Comparison of ENCODE assay signal across 1 cellular context in the genomic region with DNA sequence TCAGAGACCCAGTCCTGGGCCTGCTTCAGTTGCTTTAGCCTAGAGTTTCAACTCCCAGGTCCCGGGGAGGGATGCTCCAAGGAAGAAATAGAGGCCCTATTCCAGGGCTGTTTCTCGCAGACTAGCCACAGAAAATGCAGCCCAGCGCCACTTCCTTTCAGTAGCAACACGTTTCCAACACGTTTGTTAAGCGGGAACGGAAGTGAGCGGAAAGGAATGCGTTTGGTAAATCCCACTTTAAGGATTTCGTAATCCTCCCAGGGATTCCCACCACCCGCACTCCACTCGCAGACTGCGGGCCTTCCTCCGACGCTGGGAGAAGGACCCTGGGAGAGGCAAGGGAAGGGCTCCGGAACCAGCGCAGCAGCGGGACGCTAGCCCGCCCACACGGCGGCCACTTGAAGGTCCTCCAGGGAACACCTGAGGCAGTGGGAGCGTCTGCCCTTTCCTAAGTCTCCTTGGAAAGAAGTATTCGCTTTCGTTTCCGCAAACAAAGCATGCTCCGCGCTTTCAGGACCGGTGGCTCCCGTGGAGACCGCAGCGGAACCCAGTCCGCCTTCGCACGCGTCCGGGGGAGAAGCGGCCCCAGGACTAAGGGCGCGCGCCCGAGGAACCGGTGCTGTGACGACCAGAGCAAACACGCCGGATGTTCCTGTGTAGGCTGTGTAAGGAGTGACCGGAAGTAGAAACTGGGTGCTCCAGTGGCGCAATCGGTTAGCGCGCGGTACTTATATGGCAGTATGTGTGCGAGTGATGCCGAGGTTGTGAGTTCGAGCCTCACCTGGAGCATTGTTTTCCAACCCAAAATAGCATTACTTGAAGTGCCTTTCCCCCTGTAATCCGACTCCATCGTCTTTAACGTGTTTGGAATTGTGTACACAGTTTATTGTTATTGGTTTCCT.
TF ChIP-seq lines count a peak whose summit lies in the region.

No MANE protein-coding gene starts in this region.

TF ChIP-seq in HEK293, 187 proteins besides CTCF, POLR2A, EP300 and RAD21 (continued from another document and continues in another):
- TF ChIP-seq, protein P1, sequence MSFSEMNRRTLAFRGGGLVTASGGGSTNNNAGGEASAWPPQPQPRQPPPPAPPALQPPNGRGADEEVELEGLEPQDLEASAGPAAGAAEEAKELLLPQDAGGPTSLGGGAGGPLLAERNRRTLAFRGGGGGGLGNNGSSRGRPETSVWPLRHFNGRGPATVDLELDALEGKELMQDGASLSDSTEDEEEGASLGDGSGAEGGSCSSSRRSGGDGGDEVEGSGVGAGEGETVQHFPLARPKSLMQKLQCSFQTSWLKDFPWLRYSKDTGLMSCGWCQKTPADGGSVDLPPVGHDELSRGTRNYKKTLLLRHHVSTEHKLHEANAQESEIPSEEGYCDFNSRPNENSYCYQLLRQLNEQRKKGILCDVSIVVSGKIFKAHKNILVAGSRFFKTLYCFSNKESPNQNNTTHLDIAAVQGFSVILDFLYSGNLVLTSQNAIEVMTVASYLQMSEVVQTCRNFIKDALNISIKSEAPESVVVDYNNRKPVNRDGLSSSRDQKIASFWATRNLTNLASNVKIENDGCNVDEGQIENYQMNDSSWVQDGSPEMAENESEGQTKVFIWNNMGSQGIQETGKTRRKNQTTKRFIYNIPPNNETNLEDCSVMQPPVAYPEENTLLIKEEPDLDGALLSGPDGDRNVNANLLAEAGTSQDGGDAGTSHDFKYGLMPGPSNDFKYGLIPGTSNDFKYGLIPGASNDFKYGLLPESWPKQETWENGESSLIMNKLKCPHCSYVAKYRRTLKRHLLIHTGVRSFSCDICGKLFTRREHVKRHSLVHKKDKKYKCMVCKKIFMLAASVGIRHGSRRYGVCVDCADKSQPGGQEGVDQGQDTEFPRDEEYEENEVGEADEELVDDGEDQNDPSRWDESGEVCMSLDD (tag by site-specific recombination; IDR thresholded peaks at IDR 0.05), result peak; percentile 82; the same call in 1 of the 2 replicates
- TF ChIP-seq ZNF791 (tag by site-specific recombination; IDR thresholded peaks at IDR 0.05) (no peak), ZBTB7A (tag by site-specific recombination; IDR thresholded peaks at IDR 0.05; ENCODE audit: low read depth) (no peak), ZNF366 (tag by site-specific recombination; conservative IDR thresholded peaks at IDR 0.05) (peak; percentile 19; the same call in 1 of the 2 replicates), ZSCAN16 (tag by site-specific recombination; IDR thresholded peaks at IDR 0.05) (no peak), ZNF624 (tag by site-specific recombination; IDR thresholded peaks at IDR 0.05) (no peak), ZNF202 (tag by site-specific recombination; IDR thresholded peaks at IDR 0.05; ENCODE audit: borderline replicate concordance) (no peak), SP2 (tag by site-specific recombination; IDR thresholded peaks at IDR 0.05) (peak; percentile 69), ZNF404 (tag by site-specific recombination; IDR thresholded peaks at IDR 0.05) (no peak), ZNF843 (tag by site-specific recombination; IDR thresholded peaks at IDR 0.05) (peak; percentile 57; the same call in 1 of the 2 replicates), KLF16 (tag by site-specific recombination; IDR thresholded peaks at IDR 0.05) (peak; percentile 58; the same call in 1 of the 2 replicates), ZNF10 (tag by site-specific recombination; IDR thresholded peaks at IDR 0.05) (0 out of 2 replicates have a peak, but pooled peaks have one; percentile 35), ZNF548 (tag by site-specific recombination; IDR thresholded peaks at IDR 0.05) (no peak), ZNF501 (tag by site-specific recombination; IDR thresholded peaks at IDR 0.05) (peak; percentile 88), ZNF350 (tag by site-specific recombination; IDR thresholded peaks at IDR 0.05) (no peak), ZNF549 (tag by site-specific recombination; IDR thresholded peaks at IDR 0.05) (no peak), ZNF629 (tag by site-specific recombination; IDR thresholded peaks at IDR 0.05) (peak; percentile 98), GLIS1 (tag by site-specific recombination; IDR thresholded peaks at IDR 0.05) (peak; percentile 48), ZNF121 (tag by site-specific recombination; IDR thresholded peaks at IDR 0.05) (0 out of 2 replicates have a peak, but pooled peaks have one; percentile 8), ZNF514 (tag by site-specific recombination; IDR thresholded peaks at IDR 0.05) (no peak), ZNF626 (tag by site-specific recombination; IDR thresholded peaks at IDR 0.05) (no peak), KLF8 (tag by site-specific recombination; IDR thresholded peaks at IDR 0.05) (peak; percentile 30; the same call in 1 of the 2 replicates), ZIC2 (tag by site-specific recombination; IDR thresholded peaks at IDR 0.05) (peak; percentile 84), GLI4 (tag by site-specific recombination; IDR thresholded peaks at IDR 0.05) (0 out of 2 replicates have a peak, but pooled peaks have one; percentile 23), ZNF140 (tag by site-specific recombination; IDR thresholded peaks at IDR 0.05) (no peak), KLF9 (tag by site-specific recombination; IDR thresholded peaks at IDR 0.05; ENCODE audit: low read depth) (peak; percentile 31; the same call in 1 of the 2 replicates), ZNF623 (tag by site-specific recombination; IDR thresholded peaks at IDR 0.05) (peak; percentile 58), GFI1B (tag by site-specific recombination; IDR thresholded peaks at IDR 0.05) (no peak), ZNF155 (tag by site-specific recombination; IDR thresholded peaks at IDR 0.05) (no peak)
- TF ChIP-seq, protein P2, sequence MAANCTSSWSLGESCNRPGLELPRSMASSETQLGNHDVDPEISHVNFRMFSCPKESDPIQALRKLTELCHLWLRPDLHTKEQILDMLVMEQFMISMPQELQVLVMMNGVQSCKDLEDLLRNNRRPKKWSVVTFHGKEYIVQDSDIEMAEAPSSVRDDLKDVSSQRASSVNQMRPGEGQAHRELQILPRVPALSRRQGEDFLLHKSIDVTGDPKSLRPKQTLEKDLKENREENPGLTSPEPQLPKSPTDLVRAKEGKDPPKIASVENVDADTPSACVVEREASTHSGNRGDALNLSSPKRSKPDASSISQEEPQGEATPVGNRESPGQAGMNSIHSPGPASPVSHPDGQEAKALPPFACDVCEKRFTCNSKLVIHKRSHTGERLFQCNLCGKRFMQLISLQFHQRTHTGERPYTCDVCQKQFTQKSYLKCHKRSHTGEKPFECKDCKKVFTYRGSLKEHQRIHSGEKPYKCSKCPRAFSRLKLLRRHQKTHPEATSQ (tag by site-specific recombination; IDR thresholded peaks at IDR 0.05), result 0 out of 2 replicates have a peak, but pooled peaks have one; percentile 21
- TF ChIP-seq, protein P3, sequence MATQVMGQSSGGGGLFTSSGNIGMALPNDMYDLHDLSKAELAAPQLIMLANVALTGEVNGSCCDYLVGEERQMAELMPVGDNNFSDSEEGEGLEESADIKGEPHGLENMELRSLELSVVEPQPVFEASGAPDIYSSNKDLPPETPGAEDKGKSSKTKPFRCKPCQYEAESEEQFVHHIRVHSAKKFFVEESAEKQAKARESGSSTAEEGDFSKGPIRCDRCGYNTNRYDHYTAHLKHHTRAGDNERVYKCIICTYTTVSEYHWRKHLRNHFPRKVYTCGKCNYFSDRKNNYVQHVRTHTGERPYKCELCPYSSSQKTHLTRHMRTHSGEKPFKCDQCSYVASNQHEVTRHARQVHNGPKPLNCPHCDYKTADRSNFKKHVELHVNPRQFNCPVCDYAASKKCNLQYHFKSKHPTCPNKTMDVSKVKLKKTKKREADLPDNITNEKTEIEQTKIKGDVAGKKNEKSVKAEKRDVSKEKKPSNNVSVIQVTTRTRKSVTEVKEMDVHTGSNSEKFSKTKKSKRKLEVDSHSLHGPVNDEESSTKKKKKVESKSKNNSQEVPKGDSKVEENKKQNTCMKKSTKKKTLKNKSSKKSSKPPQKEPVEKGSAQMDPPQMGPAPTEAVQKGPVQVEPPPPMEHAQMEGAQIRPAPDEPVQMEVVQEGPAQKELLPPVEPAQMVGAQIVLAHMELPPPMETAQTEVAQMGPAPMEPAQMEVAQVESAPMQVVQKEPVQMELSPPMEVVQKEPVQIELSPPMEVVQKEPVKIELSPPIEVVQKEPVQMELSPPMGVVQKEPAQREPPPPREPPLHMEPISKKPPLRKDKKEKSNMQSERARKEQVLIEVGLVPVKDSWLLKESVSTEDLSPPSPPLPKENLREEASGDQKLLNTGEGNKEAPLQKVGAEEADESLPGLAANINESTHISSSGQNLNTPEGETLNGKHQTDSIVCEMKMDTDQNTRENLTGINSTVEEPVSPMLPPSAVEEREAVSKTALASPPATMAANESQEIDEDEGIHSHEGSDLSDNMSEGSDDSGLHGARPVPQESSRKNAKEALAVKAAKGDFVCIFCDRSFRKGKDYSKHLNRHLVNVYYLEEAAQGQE (tag by site-specific recombination; IDR thresholded peaks at IDR 0.05), result no peak
- TF ChIP-seq, protein P4, sequence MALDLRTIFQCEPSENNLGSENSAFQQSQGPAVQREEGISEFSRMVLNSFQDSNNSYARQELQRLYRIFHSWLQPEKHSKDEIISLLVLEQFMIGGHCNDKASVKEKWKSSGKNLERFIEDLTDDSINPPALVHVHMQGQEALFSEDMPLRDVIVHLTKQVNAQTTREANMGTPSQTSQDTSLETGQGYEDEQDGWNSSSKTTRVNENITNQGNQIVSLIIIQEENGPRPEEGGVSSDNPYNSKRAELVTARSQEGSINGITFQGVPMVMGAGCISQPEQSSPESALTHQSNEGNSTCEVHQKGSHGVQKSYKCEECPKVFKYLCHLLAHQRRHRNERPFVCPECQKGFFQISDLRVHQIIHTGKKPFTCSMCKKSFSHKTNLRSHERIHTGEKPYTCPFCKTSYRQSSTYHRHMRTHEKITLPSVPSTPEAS (tag by site-specific recombination; IDR thresholded peaks at IDR 0.05), result peak; percentile 48; the same call in 1 of the 2 replicates
- TF ChIP-seq, protein P5, sequence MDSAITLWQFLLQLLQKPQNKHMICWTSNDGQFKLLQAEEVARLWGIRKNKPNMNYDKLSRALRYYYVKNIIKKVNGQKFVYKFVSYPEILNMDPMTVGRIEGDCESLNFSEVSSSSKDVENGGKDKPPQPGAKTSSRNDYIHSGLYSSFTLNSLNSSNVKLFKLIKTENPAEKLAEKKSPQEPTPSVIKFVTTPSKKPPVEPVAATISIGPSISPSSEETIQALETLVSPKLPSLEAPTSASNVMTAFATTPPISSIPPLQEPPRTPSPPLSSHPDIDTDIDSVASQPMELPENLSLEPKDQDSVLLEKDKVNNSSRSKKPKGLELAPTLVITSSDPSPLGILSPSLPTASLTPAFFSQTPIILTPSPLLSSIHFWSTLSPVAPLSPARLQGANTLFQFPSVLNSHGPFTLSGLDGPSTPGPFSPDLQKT (IDR thresholded peaks at IDR 0.05; ENCODE audit: borderline replicate concordance, low read depth, low read length), result peak; percentile 39; the same call in 1 of the 2 replicates
- TF ChIP-seq, protein P6, sequence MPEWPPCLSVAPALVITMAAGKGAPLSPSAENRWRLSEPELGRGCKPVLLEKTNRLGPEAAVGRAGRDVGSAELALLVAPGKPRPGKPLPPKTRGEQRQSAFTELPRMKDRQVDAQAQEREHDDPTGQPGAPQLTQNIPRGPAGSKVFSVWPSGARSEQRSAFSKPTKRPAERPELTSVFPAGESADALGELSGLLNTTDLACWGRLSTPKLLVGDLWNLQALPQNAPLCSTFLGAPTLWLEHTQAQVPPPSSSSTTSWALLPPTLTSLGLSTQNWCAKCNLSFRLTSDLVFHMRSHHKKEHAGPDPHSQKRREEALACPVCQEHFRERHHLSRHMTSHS (tag by site-specific recombination; IDR thresholded peaks at IDR 0.05), result no peak
- TF ChIP-seq, protein P7, sequence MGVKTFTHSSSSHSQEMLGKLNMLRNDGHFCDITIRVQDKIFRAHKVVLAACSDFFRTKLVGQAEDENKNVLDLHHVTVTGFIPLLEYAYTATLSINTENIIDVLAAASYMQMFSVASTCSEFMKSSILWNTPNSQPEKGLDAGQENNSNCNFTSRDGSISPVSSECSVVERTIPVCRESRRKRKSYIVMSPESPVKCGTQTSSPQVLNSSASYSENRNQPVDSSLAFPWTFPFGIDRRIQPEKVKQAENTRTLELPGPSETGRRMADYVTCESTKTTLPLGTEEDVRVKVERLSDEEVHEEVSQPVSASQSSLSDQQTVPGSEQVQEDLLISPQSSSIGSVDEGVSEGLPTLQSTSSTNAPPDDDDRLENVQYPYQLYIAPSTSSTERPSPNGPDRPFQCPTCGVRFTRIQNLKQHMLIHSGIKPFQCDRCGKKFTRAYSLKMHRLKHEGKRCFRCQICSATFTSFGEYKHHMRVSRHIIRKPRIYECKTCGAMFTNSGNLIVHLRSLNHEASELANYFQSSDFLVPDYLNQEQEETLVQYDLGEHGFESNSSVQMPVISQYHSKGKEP (tag by site-specific recombination; IDR thresholded peaks at IDR 0.05), result no peak
- TF ChIP-seq, protein P8, sequence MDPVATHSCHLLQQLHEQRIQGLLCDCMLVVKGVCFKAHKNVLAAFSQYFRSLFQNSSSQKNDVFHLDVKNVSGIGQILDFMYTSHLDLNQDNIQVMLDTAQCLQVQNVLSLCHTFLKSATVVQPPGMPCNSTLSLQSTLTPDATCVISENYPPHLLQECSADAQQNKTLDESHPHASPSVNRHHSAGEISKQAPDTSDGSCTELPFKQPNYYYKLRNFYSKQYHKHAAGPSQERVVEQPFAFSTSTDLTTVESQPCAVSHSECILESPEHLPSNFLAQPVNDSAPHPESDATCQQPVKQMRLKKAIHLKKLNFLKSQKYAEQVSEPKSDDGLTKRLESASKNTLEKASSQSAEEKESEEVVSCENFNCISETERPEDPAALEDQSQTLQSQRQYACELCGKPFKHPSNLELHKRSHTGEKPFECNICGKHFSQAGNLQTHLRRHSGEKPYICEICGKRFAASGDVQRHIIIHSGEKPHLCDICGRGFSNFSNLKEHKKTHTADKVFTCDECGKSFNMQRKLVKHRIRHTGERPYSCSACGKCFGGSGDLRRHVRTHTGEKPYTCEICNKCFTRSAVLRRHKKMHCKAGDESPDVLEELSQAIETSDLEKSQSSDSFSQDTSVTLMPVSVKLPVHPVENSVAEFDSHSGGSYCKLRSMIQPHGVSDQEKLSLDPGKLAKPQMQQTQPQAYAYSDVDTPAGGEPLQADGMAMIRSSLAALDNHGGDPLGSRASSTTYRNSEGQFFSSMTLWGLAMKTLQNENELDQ (tag by site-specific recombination; IDR thresholded peaks at IDR 0.05; ENCODE audit: low read depth), result no peak
- TF ChIP-seq, protein P9, sequence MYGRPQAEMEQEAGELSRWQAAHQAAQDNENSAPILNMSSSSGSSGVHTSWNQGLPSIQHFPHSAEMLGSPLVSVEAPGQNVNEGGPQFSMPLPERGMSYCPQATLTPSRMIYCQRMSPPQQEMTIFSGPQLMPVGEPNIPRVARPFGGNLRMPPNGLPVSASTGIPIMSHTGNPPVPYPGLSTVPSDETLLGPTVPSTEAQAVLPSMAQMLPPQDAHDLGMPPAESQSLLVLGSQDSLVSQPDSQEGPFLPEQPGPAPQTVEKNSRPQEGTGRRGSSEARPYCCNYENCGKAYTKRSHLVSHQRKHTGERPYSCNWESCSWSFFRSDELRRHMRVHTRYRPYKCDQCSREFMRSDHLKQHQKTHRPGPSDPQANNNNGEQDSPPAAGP (tag by site-specific recombination; IDR thresholded peaks at IDR 0.05), result peak; percentile 60; the same call in 1 of the 2 replicates
- TF ChIP-seq, protein P10, sequence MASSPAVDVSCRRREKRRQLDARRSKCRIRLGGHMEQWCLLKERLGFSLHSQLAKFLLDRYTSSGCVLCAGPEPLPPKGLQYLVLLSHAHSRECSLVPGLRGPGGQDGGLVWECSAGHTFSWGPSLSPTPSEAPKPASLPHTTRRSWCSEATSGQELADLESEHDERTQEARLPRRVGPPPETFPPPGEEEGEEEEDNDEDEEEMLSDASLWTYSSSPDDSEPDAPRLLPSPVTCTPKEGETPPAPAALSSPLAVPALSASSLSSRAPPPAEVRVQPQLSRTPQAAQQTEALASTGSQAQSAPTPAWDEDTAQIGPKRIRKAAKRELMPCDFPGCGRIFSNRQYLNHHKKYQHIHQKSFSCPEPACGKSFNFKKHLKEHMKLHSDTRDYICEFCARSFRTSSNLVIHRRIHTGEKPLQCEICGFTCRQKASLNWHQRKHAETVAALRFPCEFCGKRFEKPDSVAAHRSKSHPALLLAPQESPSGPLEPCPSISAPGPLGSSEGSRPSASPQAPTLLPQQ (tag by site-specific recombination; IDR thresholded peaks at IDR 0.05), result peak; percentile 80
